8 cellular contexts compared by ENCODE assay signal in genomic region chr3:132399054-132399929, GRCh38. TPM values are rescaled to one million over a fixed set of nuclear protein-coding genes. Genes with fewer than 3 reads are reported as not detected.
DNase-seq lines count a peak whose midpoint lies in the region; ATAC-seq and TF ChIP-seq lines count a peak whose summit lies in the region.

No MANE protein-coding gene starts in this region.

- no peaks in the 10 kb centered on the region for H3F3A ChIP-seq in OCI-LY1 (ENCODE audit: insufficient read depth, low read length)

- TF ChIP-seq CTCF in HL-60 (IDR thresholded peaks at IDR 0.05; ENCODE audit: insufficient read depth, low read length) (peak; percentile 42), OCI-LY1 (IDR thresholded peaks at IDR 0.05; ENCODE audit: low read length) (peak; percentile 99), liver (IDR thresholded peaks at IDR 0.05; ENCODE audit: low read depth, low read length, missing input control) (peak; percentile 81), vagina (IDR thresholded peaks at IDR 0.05) (peak in 2 of 3 experiments; percentile 15 to 51)

- no peaks in the 10 kb centered on the region for H3K79me2 ChIP-seq in OCI-LY1 (ENCODE audit: insufficient read depth, low read length)

- no peaks in the 10 kb centered on the region for H3K36me3 ChIP-seq in OCI-LY1 (ENCODE audit: insufficient read depth, low read length)
- H3K36me3 ChIP-seq in liver (ENCODE audit: control insufficient read depth in 4 of 4, insufficient read depth in 3 of 4, low read depth in 1 of 4, low read length in 3 of 4): no peaks in the 10 kb centered on the region
- H3K36me3 ChIP-seq in vagina: no peaks in the 10 kb centered on the region

- H3K27ac ChIP-seq in HL-60 (replicated peaks): no peak overlapping the region
- H3K27ac ChIP-seq in OCI-LY1 (ENCODE audit: low read depth, low read length, poor library complexity, severe bottlenecking): no peak overlapping the region
- no peak overlapping the region for H3K27ac ChIP-seq in liver (ENCODE audit: low read depth in 1 of 2, low read length in 2 of 2)
- no peak overlapping the region for H3K27ac ChIP-seq in vagina

- DNase-seq in Right ventricle myocardium superior: no peak
- DNase-seq in cardiac septum (ENCODE audit: low spot score): no peak
- peak in 1 of 2 experiments; percentile 46 for DNase-seq in HL-60 (ENCODE audit: low read depth in 1 of 2, low spot score in 1 of 2)
- peak; percentile 10 for DNase-seq in cerebellum (ENCODE audit: low spot score)
- DNase-seq in vagina (ENCODE audit: extremely low spot score in 2 of 2): no peak
- no peak for DNase-seq in activated gamma-delta T cell treated with Interleukin-2 at 50 U/mL for 16 hours

- H3K9me2 ChIP-seq in OCI-LY1 (ENCODE audit: low read depth, low read length): no peaks in the 10 kb centered on the region

- H4K20me1 ChIP-seq in OCI-LY1 (ENCODE audit: insufficient read depth, low read length): no peaks in the 10 kb centered on the region

- no peak overlapping the region for H3K4me2 ChIP-seq in OCI-LY1 (ENCODE audit: low read length)

- H3K9me3 ChIP-seq in OCI-LY1 (ENCODE audit: low read length): no peaks in the 10 kb centered on the region
- peaks cover 0 to 3% (median 0%) of the 10 kb centered on the region in 4 donors for H3K9me3 ChIP-seq in liver (ENCODE audit: control insufficient read depth in 4 of 4, low read length in 3 of 4)
- no peaks in the 10 kb centered on the region for H3K9me3 ChIP-seq in vagina

- TF ChIP-seq POLR2A in vagina (IDR thresholded peaks at IDR 0.05): no peak

- H2AFZ ChIP-seq in OCI-LY1 (ENCODE audit: low read length): no peak overlapping the region

- TF ChIP-seq RAD21 in liver (IDR thresholded peaks at IDR 0.05): peak; percentile 86 to 88

- intact Hi-C loops in Right ventricle myocardium superior (cut with DNase I): loop anchor here (5.0 kb wide), 2 partner anchors 47 to 142 kb away; no protein-coding TSS in a partner anchor
- intact Hi-C loops in cardiac septum (cut with DNase I): loop anchor here (2.0 kb wide), 2 partner anchors 46 to 142 kb away; no protein-coding TSS in a partner anchor
- intact Hi-C loops in vagina (cut with DNase I): no loop called here

- H3K4me1 ChIP-seq in OCI-LY1 (ENCODE audit: insufficient read depth, low read length, severe bottlenecking): peaks cover 3% of the 10 kb centered on the region
- H3K4me1 ChIP-seq in liver (ENCODE audit: control insufficient read depth in 4 of 4, insufficient read depth in 4 of 4, low read length in 3 of 4): no peaks in the 10 kb centered on the region
- no peaks in the 10 kb centered on the region for H3K4me1 ChIP-seq in vagina

- no peaks in the 10 kb centered on the region for H3K27me3 ChIP-seq in HL-60 (ENCODE audit: insufficient read depth, poor library complexity, severe bottlenecking)
- peaks cover 4% of the 10 kb centered on the region; the same call in 1 of the 2 replicates for H3K27me3 ChIP-seq in OCI-LY1 (ENCODE audit: insufficient read depth, low read length)
- H3K27me3 ChIP-seq in liver (ENCODE audit: control insufficient read depth in 4 of 4, insufficient read depth in 4 of 4, low read length in 3 of 4): no peaks in the 10 kb centered on the region
- no peaks in the 10 kb centered on the region for H3K27me3 ChIP-seq in vagina

- WGBS in liver: 70% methylated on average over 5 of the region's 5 CpGs

- H3K9ac ChIP-seq in OCI-LY1 (ENCODE audit: low read length) (no peak overlapping the region), liver (ENCODE audit: low read depth in 1 of 2, low read length in 2 of 2) (no peak overlapping the region)

- peak; percentile 60 for ATAC-seq in Right ventricle myocardium superior (ENCODE audit: poor library complexity)

- H3K4me3 ChIP-seq in HL-60 (replicated peaks; ENCODE audit: insufficient read depth, low read length): no peak overlapping the region
- no peak overlapping the region for H3K4me3 ChIP-seq in OCI-LY1 (ENCODE audit: low read depth, low read length, poor library complexity, severe bottlenecking)
- no peak overlapping the region for H3K4me3 ChIP-seq in liver (ENCODE audit: low read depth in 1 of 3, low read length in 3 of 3)
- H3K4me3 ChIP-seq in vagina: no peak overlapping the region

TF ChIP-seq in liver, 16 proteins besides CTCF, POLR2A, EP300 and RAD21:
- TF ChIP-seq RXRA (IDR thresholded peaks at IDR 0.05) (no peak), REST (IDR thresholded peaks at IDR 0.05) (no peak), HNF4G (IDR thresholded peaks at IDR 0.05) (no peak), ZBTB33 (IDR thresholded peaks at IDR 0.05) (no peak), ATF3 (IDR thresholded peaks at IDR 0.05) (no peak), EGR1 (IDR thresholded peaks at IDR 0.05; ENCODE audit: low read depth in 2 of 2) (no peak), SP1 (IDR thresholded peaks at IDR 0.05) (no peak), YY1 (IDR thresholded peaks at IDR 0.05) (no peak), MAX (IDR thresholded peaks at IDR 0.05) (no peak)

RNA-seq across cellular contexts. Expression of gene DNAJC13, which starts 18.0 kb away (rescaled TPM):
- total RNA-seq in Right ventricle myocardium superior: 25.7 TPM
- 39.9 TPM for total RNA-seq in cardiac septum
- 78.2 TPM for total RNA-seq in cerebellum
- 10 to 100 TPM; 22.6 to 22.8 TPM for total RNA-seq in liver
- 1 to 10 TPM; 6.3 to 8.2 TPM for polyA plus RNA-seq in liver
- 26.5 TPM for total RNA-seq in vagina

Comparison
In these comparisons a context has a peak if more than half of its experiments do, and no peak if none do; other contexts are left out.
1. CTCF ChIP-seq: peak in every context shown above with its lines; median percentile 99 in OCI-LY1; 81 in liver; 42 in HL-60; 33 in vagina.